22 cellular contexts compared by ENCODE assay signal in genomic region chr10:123570898-123571515, GRCh38.
"Had no signal": no experiment of that assay in that cellular context is flagged by ENCODE, and none has a peak within 500 bp of the region (broad histone marks: within the 10 kb centered on the region; RNA-seq: fewer than 3 reads in every experiment).

No MANE protein-coding gene starts in this region.

- H3K27ac ChIP-seq: left lung, neural progenitor cell, ovary, skin epidermis, thoracic aorta, tibial nerve, upper lobe of left lung had no signal

- H3K4me3 ChIP-seq: left lung, neural progenitor cell, ovary, skin epidermis, thoracic aorta, tibial nerve, upper lobe of left lung had no signal

- ATAC-seq: effector memory CD8-positive, alpha-beta T cell; left lung; naive thymus-derived CD4-positive, alpha-beta T cell; right cardiac atrium; stimulated activated naive B cell treated with anti-CD40 and anti-IgM and Interleukin-4, amounts not matched to agents 10 μg/mL and 1 μg/mL and 100 μg/mL, for 72 hours had no signal

- H3K27ac Mint-ChIP-seq: effector memory CD8-positive, alpha-beta T cell; nephron; stimulated activated naive B cell treated with anti-CD40 and anti-IgM and Interleukin-4, amounts not matched to agents 10 μg/mL and 1 μg/mL and 100 μg/mL, for 72 hours; stimulated activated naive CD8-positive, alpha-beta T cell treated with anti-CD3 and anti-CD28 coated beads, Interleukin-15, Interleukin-2, amounts not matched to agents 100 ng/mL and 50 ng/mL, for 24 hours had no signal

- H3K4me1 Mint-ChIP-seq: central memory CD8-positive, alpha-beta T cell; nephron; neural progenitor cell; stimulated activated naive B cell treated with anti-CD40 and anti-IgM and Interleukin-4, amounts not matched to agents 10 μg/mL and 1 μg/mL and 100 μg/mL, for 72 hours had no signal

- H3K36me3 Mint-ChIP-seq: neural progenitor cell; stimulated activated naive B cell treated with anti-CD40 and anti-IgM and Interleukin-4, amounts not matched to agents 10 μg/mL and 1 μg/mL and 100 μg/mL, for 72 hours had no signal

- H3K9me3 Mint-ChIP-seq: central memory CD8-positive, alpha-beta T cell; effector memory CD8-positive, alpha-beta T cell; naive thymus-derived CD4-positive, alpha-beta T cell; nephron; neural progenitor cell; stimulated activated naive B cell treated with anti-CD40 and anti-IgM and Interleukin-4, amounts not matched to agents 10 μg/mL and 1 μg/mL and 100 μg/mL, for 72 hours; stimulated activated naive CD8-positive, alpha-beta T cell treated with anti-CD3 and anti-CD28 coated beads, Interleukin-15, Interleukin-2, amounts not matched to agents 100 ng/mL and 50 ng/mL, for 24 hours had no signal

- DNase-seq: cortex of kidney; effector memory CD8-positive, alpha-beta T cell; kidney; left lung; mesenchymal stem cell; midbrain; naive thymus-derived CD4-positive, alpha-beta T cell; nucleus accumbens; ovary; posterior cingulate gyrus; right cardiac atrium; stimulated activated CD4-positive, alpha-beta T cell treated with anti-CD3 and anti-CD28 coated beads, Interleukin-15, amount 100 ng/mL, for 24 hours; stimulated activated CD4-positive, alpha-beta T cell treated with anti-CD3 and anti-CD28 coated beads, Interleukin-2, amount 100 ng/mL, for 48 hours; stimulated activated naive B cell treated with anti-CD40 and anti-IgM and Interleukin-4, amounts not matched to agents 10 μg/mL and 1 μg/mL and 100 μg/mL, for 72 hours; upper lobe of left lung had no signal

- H3K4me3 Mint-ChIP-seq: central memory CD8-positive, alpha-beta T cell; effector memory CD8-positive, alpha-beta T cell; naive thymus-derived CD4-positive, alpha-beta T cell; nephron; neural progenitor cell; stimulated activated naive B cell treated with anti-CD40 and anti-IgM and Interleukin-4, amounts not matched to agents 10 μg/mL and 1 μg/mL and 100 μg/mL, for 72 hours; stimulated activated naive CD8-positive, alpha-beta T cell treated with anti-CD3 and anti-CD28 coated beads, Interleukin-15, Interleukin-2, amounts not matched to agents 100 ng/mL and 50 ng/mL, for 24 hours had no signal
